In genomic region chr4:823761-824460, GRCh38 we compare ENCODE assay signal across 1 cellular context.
TF ChIP-seq lines count a peak whose summit lies in the region.

No MANE protein-coding gene starts in this region.

TF ChIP-seq in H1, 55 proteins besides CTCF, POLR2A, EP300 and RAD21:
- peak; percentile 0; the same call in 1 of the 2 replicates for TF ChIP-seq SUZ12 (IDR thresholded peaks at IDR 0.05; ENCODE audit: low read length)
- no peak for TF ChIP-seq CEBPB (IDR thresholded peaks at IDR 0.05; ENCODE audit: low read depth, low read length)
